In genomic region chr5:82467006-82467561, GRCh38 we compare ENCODE assay signal across 13 cellular contexts.
A peak's percentile ranks its signal among the peaks of the same experiment; 100 is the strongest.
DNase-seq lines count a peak whose midpoint lies in the region; ATAC-seq and TF ChIP-seq lines count a peak whose summit lies in the region.
"Had no signal": no experiment of that assay in that cellular context is flagged by ENCODE, and none has a peak within 500 bp of the region (broad histone marks: within the 10 kb centered on the region; RNA-seq: fewer than 3 reads in every experiment).

No MANE protein-coding gene starts in this region.

- H3K4me3 Mint-ChIP-seq in WTC11, result no peak overlapping the region
- H3K4me3 Mint-ChIP-seq: activated T-cell treated with anti-CD3 and anti-CD28 coated beads, Interleukin-2, amount 50 U/mL, for 72 hours; stimulated activated naive CD8-positive, alpha-beta T cell treated with anti-CD3 and anti-CD28 coated beads, Interleukin-15, Interleukin-2, amounts not matched to agents 100 ng/mL and 50 ng/mL, for 24 hours had no signal

- intact Hi-C loops in HCT116 (cut with micrococcal nuclease), result no loop called here
- intact Hi-C loops in heart left ventricle (cut with DNase I), result no loop called here

- H3K9me3 ChIP-seq in HCT116 (ENCODE audit: control insufficient read depth in 1 of 2, insufficient read depth in 1 of 2, low read depth in 1 of 2, low read length in 2 of 2) (no peaks in the 10 kb centered on the region), heart left ventricle (peaks cover 0 to 10% (median 6%) of the 10 kb centered on the region in 12 donors)

- no peaks in the 10 kb centered on the region for H3K36me3 ChIP-seq in HCT116 (ENCODE audit: control insufficient read depth in 1 of 2, insufficient read depth in 2 of 2, low read length in 2 of 2)
- no peaks in the 10 kb centered on the region for H3K36me3 ChIP-seq in heart left ventricle

- in situ Hi-C loops in GM13977 (cut with MboI; ENCODE audit: low pct_unique_long_range_greater_than_20kb, low sequenced_read_pairs, unreplicated experiment), result no loop called here

- BruUV-seq in HCT116 (replicated peaks; lab: Mats Ljungman, UMichigan), result no TSS peak

- H4K20me1 ChIP-seq in HCT116 (ENCODE audit: insufficient read depth), result no peaks in the 10 kb centered on the region

- RAD21 ChIA-PET in HCT116 (lab: Charles Lee; ENCODE audit: low non-redundant PET in 1 of 2, low total read pairs in 2 of 2, uncharacterized antibody in 2 of 2, unreplicated experiment in 2 of 2), result no interaction called here

- peak overlapping the region; percentile 56 for H2AFZ ChIP-seq in HCT116 (ENCODE audit: low read depth, low read length, poor library complexity, severe bottlenecking)

- no peak for TF ChIP-seq RAD21 in HCT116 (IDR thresholded peaks at IDR 0.05; ENCODE audit: low read depth)

- POLR2A ChIA-PET in HCT116 (lab: Charles Lee) (no interaction called here), WTC11 (lab: Charles Lee) (interaction anchor here (0.6 kb wide), 1 partner anchor 121 kb away, joined by 7 read pairs; no protein-coding TSS in a partner anchor)

- H3K36me3 Mint-ChIP-seq in WTC11, result no peaks in the 10 kb centered on the region

- H3K4me1 ChIP-seq in HCT116 (ENCODE audit: control insufficient read depth in 1 of 2, insufficient read depth in 2 of 2, low read length in 2 of 2), result peaks cover 0 to 14% of the 10 kb centered on the region in 2 experiments; a peak in 2 of 4 replicates
- peaks cover 0 to 3% (median 0%) of the 10 kb centered on the region in 12 donors for H3K4me1 ChIP-seq in heart left ventricle

- TF ChIP-seq POLR2A in HCT116 (IDR thresholded peaks at IDR 0.05; ENCODE audit: borderline replicate concordance, extremely low read depth, insufficient read depth, insufficient read length) (no peak), heart left ventricle (IDR thresholded peaks at IDR 0.05) (no peak)

- CTCF ChIA-PET in HCT116 (lab: Charles Lee), result no interaction called here
- CTCF ChIA-PET in WTC11 (lab: Charles Lee), result no interaction called here

- peak overlapping the region; percentile 63; the same call in 1 of the 2 replicates for H3K27ac Mint-ChIP-seq in WTC11
- H3K27ac Mint-ChIP-seq: activated T-cell treated with anti-CD3 and anti-CD28 coated beads, Interleukin-2, amount 50 U/mL, for 72 hours; stimulated activated naive CD8-positive, alpha-beta T cell treated with anti-CD3 and anti-CD28 coated beads, Interleukin-15, Interleukin-2, amounts not matched to agents 100 ng/mL and 50 ng/mL, for 24 hours had no signal

- H3K4me3 ChIP-seq in HCT116 (replicated peaks in 1 of 2; ENCODE audit: low read depth in 1 of 2, low read length in 2 of 2) (no peak overlapping the region), heart left ventricle (peak overlapping the region in 8 of 12 donors; percentile 1 to 42 (median 20))

- no peaks in the 10 kb centered on the region for H3K27me3 Mint-ChIP-seq in WTC11 (ENCODE audit: low read depth)
- H3K27me3 Mint-ChIP-seq: stimulated activated naive CD8-positive, alpha-beta T cell treated with anti-CD3 and anti-CD28 coated beads, Interleukin-15, Interleukin-2, amounts not matched to agents 100 ng/mL and 50 ng/mL, for 24 hours had no signal

- H3K4me2 ChIP-seq in HCT116 (ENCODE audit: low read length), result no peak overlapping the region

- no peak for TF ChIP-seq CTCF in HCT116 (IDR thresholded peaks at IDR 0.05 in 2 of 3, conservative IDR thresholded peaks at IDR 0.05 in 1 of 3; ENCODE audit: borderline replicate concordance in 1 of 3, insufficient read depth in 1 of 3, low read depth in 2 of 3, low read length in 2 of 3)
- no peak for TF ChIP-seq CTCF in WTC11 (IDR thresholded peaks at IDR 0.05)
- TF ChIP-seq CTCF in heart left ventricle (IDR thresholded peaks at IDR 0.05), result peak in 5 of 12 donors; percentile 9 to 51 (median 36)
- no peak for TF ChIP-seq CTCF in GM13977 (IDR thresholded peaks at IDR 0.05; ENCODE audit: extremely low read depth, insufficient read depth, missing control alignments)

- no peaks in the 10 kb centered on the region for H3K79me2 ChIP-seq in HCT116 (ENCODE audit: insufficient read depth, low read length)

- no peak overlapping the region for H3K9ac ChIP-seq in HCT116 (ENCODE audit: low read length)

- ATAC-seq in HCT116, result no peak
- peak; percentile 38; the same call in 1 of the 2 replicates for ATAC-seq in WTC11
- peak in 1 of 4 donors; percentile 59 for ATAC-seq in heart left ventricle
- no peak for ATAC-seq in GM18858 (IDR thresholded peaks at IDR 0.05; ENCODE audit: unreplicated experiment)
- no peak for ATAC-seq in GM21717 (IDR thresholded peaks at IDR 0.05; ENCODE audit: unreplicated experiment)
- ATAC-seq: activated T-cell treated with anti-CD3 and anti-CD28 coated beads, Interleukin-2, amount 50 U/mL, for 72 hours had no signal

- no peaks in the 10 kb centered on the region for H3K9me2 ChIP-seq in HCT116 (ENCODE audit: insufficient read depth)

- no peak overlapping the region for H3K27ac ChIP-seq in HCT116 (ENCODE audit: low read depth, low read length)
- H3K27ac ChIP-seq in heart left ventricle, result peak overlapping the region in 6 of 12 donors; percentile 17 to 61 (median 52)
- H3K27ac ChIP-seq: HL-60 had no signal

- H3K9me3 Mint-ChIP-seq in WTC11, result peaks cover 27% of the 10 kb centered on the region
- H3K9me3 Mint-ChIP-seq: stimulated activated naive CD8-positive, alpha-beta T cell treated with anti-CD3 and anti-CD28 coated beads, Interleukin-15, Interleukin-2, amounts not matched to agents 100 ng/mL and 50 ng/mL, for 24 hours had no signal

- no peak for DNase-seq in HCT116 (ENCODE audit: low read depth, low spot score)
- no peak for DNase-seq in WTC11 (ENCODE audit: low spot score)
- DNase-seq in heart left ventricle, result peak in 1 of 5 donors; percentile 35
- DNase-seq in smooth muscle cell of the brain vasculature (ENCODE audit: low read depth, low spot score), result peak; percentile 52
- no peak for DNase-seq in GM13977 (ENCODE audit: low spot score)
- no peak for DNase-seq in NCI-H1930 (lab: John Stamatoyannopoulos, UW)
- DNase-seq: activated T-cell treated with anti-CD3 and anti-CD28 coated beads, Interleukin-2, amount 50 U/mL, for 72 hours; GDM1; NCI-H1092 treated with DMSO at 0.1 percent for 48 hours had no signal

- WGBS in heart left ventricle, 4 donors, result 67 to 82% (median 79%) methylated on average over 6 of the region's 6 CpGs

- H3K4me1 Mint-ChIP-seq in WTC11, result peaks cover 4% of the 10 kb centered on the region

- H3K27me3 ChIP-seq in HCT116 (ENCODE audit: insufficient read depth, low read length) (no peaks in the 10 kb centered on the region), heart left ventricle (no peaks in the 10 kb centered on the region)

TF ChIP-seq in HCT116, 20 proteins besides CTCF, POLR2A, EP300 and RAD21:
- no peak for TF ChIP-seq ELF1 (IDR thresholded peaks at IDR 0.05; ENCODE audit: borderline replicate concordance, low read depth)
- TF ChIP-seq CEBPB (IDR thresholded peaks at IDR 0.05; ENCODE audit: low read depth), result no peak
- TF ChIP-seq EZH2 (IDR thresholded peaks at IDR 0.05), result no peak
- no peak for TF ChIP-seq YY1 (IDR thresholded peaks at IDR 0.05; ENCODE audit: extremely low read depth, insufficient replicate concordance, low read depth, low read length)
- no peak for TF ChIP-seq SIN3A (IDR thresholded peaks at IDR 0.05; ENCODE audit: low read depth)
- no peak for TF ChIP-seq SRF (IDR thresholded peaks at IDR 0.05; ENCODE audit: low read depth)
TF ChIP-seq in HCT116: peak in this region for 0.

TF ChIP-seq in WTC11, 78 proteins besides CTCF, POLR2A, EP300 and RAD21 (continues in another document):
- no peak for TF ChIP-seq CDX4 (CRISPR knock-in tag; IDR thresholded peaks at IDR 0.05; ENCODE audit: borderline replicate concordance)
- no peak for TF ChIP-seq ESRRA (CRISPR knock-in tag; IDR thresholded peaks at IDR 0.05; ENCODE audit: borderline replicate concordance)
- no peak for TF ChIP-seq SMAD4 (CRISPR knock-in tag; IDR thresholded peaks at IDR 0.05)
- no peak for TF ChIP-seq ELF4 (CRISPR knock-in tag; IDR thresholded peaks at IDR 0.05; ENCODE audit: low read depth)
- TF ChIP-seq, protein P1, sequence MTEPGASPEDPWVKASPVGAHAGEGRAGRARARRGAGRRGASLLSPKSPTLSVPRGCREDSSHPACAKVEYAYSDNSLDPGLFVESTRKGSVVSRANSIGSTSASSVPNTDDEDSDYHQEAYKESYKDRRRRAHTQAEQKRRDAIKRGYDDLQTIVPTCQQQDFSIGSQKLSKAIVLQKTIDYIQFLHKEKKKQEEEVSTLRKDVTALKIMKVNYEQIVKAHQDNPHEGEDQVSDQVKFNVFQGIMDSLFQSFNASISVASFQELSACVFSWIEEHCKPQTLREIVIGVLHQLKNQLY (CRISPR knock-in tag; IDR thresholded peaks at IDR 0.05), result no peak
- no peak for TF ChIP-seq ZNF671 (CRISPR knock-in tag; IDR thresholded peaks at IDR 0.05)
- no peak for TF ChIP-seq RORB (CRISPR knock-in tag; IDR thresholded peaks at IDR 0.05)
- TF ChIP-seq SMAD3 (CRISPR knock-in tag; IDR thresholded peaks at IDR 0.05; ENCODE audit: borderline replicate concordance), result no peak
- no peak for TF ChIP-seq SP1 (CRISPR knock-in tag; conservative IDR thresholded peaks at IDR 0.05)
- TF ChIP-seq JAZF1 (CRISPR knock-in tag; IDR thresholded peaks at IDR 0.05), result no peak
- TF ChIP-seq HMGA2 (CRISPR knock-in tag; IDR thresholded peaks at IDR 0.05), result no peak; the same call in 1 of the 2 replicates
- TF ChIP-seq FOXP4 (CRISPR knock-in tag; IDR thresholded peaks at IDR 0.05), result no peak

Comparison
In these comparisons a context has a peak if more than half of its experiments do, and no peak if none do; other contexts are left out.
1. H3K4me3 ChIP-seq: peak in heart left ventricle (8 of 12); none in HCT116 (0 of 2).